Comparison of ENCODE assay signal across 1 cellular context in the genomic region with DNA sequence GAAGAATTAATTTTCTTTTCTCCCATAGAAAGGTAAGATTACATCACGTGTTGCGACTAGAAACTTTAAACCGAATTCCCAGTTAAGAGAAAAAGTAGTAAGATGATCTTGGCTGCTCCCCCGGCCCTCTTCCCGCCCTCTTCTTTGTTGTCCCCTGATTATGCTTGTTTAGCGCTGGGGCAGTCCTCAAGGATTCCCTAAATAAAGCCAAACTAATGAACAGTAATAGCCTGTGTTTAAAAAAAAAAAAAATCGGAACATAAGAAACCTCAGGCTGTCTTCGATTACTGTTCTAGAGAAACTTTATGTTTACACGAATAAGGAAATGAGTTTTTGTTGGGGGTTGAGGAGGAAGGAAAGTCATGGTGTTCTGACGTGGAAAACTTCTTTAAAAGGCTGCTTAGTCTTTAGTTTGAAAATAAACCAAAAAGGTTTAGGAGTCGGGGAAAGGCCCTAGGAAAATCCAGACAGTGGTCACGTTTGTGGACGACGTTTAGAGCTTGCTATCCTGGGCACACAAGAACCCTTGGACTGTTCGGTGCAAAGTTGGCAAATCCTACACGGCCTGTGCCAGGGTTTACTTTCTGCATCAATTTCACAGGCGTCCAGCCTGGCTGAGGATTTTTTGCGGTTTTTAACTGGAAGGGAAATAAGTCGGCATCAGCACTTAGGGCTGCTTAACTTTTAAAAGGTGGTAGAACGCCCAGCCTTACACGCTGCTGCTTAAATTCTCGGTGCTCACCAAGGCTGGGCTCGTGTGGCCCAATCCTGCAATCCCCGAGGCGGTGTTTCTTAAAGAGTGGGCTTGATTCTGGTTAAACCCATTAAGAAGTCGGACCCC.
TF ChIP-seq lines count a peak whose summit lies in the region.

No MANE protein-coding gene starts in this region.

TF ChIP-seq in HepG2, 621 proteins besides CTCF, POLR2A, EP300 and RAD21 (continued from another document):
- TF ChIP-seq, protein P1, sequence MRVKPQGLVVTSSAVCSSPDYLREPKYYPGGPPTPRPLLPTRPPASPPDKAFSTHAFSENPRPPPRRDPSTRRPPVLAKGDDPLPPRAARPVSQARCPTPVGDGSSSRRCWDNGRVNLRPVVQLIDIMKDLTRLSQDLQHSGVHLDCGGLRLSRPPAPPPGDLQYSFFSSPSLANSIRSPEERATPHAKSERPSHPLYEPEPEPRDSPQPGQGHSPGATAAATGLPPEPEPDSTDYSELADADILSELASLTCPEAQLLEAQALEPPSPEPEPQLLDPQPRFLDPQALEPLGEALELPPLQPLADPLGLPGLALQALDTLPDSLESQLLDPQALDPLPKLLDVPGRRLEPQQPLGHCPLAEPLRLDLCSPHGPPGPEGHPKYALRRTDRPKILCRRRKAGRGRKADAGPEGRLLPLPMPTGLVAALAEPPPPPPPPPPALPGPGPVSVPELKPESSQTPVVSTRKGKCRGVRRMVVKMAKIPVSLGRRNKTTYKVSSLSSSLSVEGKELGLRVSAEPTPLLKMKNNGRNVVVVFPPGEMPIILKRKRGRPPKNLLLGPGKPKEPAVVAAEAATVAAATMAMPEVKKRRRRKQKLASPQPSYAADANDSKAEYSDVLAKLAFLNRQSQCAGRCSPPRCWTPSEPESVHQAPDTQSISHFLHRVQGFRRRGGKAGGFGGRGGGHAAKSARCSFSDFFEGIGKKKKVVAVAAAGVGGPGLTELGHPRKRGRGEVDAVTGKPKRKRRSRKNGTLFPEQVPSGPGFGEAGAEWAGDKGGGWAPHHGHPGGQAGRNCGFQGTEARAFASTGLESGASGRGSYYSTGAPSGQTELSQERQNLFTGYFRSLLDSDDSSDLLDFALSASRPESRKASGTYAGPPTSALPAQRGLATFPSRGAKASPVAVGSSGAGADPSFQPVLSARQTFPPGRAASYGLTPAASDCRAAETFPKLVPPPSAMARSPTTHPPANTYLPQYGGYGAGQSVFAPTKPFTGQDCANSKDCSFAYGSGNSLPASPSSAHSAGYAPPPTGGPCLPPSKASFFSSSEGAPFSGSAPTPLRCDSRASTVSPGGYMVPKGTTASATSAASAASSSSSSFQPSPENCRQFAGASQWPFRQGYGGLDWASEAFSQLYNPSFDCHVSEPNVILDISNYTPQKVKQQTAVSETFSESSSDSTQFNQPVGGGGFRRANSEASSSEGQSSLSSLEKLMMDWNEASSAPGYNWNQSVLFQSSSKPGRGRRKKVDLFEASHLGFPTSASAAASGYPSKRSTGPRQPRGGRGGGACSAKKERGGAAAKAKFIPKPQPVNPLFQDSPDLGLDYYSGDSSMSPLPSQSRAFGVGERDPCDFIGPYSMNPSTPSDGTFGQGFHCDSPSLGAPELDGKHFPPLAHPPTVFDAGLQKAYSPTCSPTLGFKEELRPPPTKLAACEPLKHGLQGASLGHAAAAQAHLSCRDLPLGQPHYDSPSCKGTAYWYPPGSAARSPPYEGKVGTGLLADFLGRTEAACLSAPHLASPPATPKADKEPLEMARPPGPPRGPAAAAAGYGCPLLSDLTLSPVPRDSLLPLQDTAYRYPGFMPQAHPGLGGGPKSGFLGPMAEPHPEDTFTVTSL (CRISPR knock-in tag; IDR thresholded peaks at IDR 0.05; ENCODE audit: borderline replicate concordance) = peak; percentile 19; the same call in 1 of the 2 replicates
- TF ChIP-seq ZNF33B (CRISPR knock-in tag; IDR thresholded peaks at IDR 0.05) (no peak), MAFF (IDR thresholded peaks at IDR 0.05; ENCODE audit: low read depth, low read length) (peak; percentile 20; the same call in 1 of the 2 replicates), PRDM4 (CRISPR knock-in tag; IDR thresholded peaks at IDR 0.05; ENCODE audit: borderline replicate concordance) (no peak), HDAC1 (CRISPR knock-in tag; IDR thresholded peaks at IDR 0.05) (no peak), NFE2L1 (CRISPR knock-in tag; IDR thresholded peaks at IDR 0.05; ENCODE audit: borderline replicate concordance) (no peak), ZNF577 (CRISPR knock-in tag; IDR thresholded peaks at IDR 0.05; ENCODE audit: borderline replicate concordance, low read depth) (no peak), PRDM15 (CRISPR knock-in tag; IDR thresholded peaks at IDR 0.05) (peak; percentile 91), PHF8 (CRISPR knock-in tag; IDR thresholded peaks at IDR 0.05) (no peak), RXRB (CRISPR knock-in tag; IDR thresholded peaks at IDR 0.05; ENCODE audit: borderline replicate concordance) (no peak), ZNF121 (CRISPR knock-in tag; IDR thresholded peaks at IDR 0.05) (no peak), ZNF10 (CRISPR knock-in tag; IDR thresholded peaks at IDR 0.05; ENCODE audit: borderline replicate concordance, low read depth) (no peak), ZNF569 (CRISPR knock-in tag; IDR thresholded peaks at IDR 0.05; ENCODE audit: borderline replicate concordance) (no peak)
- TF ChIP-seq, protein P2, sequence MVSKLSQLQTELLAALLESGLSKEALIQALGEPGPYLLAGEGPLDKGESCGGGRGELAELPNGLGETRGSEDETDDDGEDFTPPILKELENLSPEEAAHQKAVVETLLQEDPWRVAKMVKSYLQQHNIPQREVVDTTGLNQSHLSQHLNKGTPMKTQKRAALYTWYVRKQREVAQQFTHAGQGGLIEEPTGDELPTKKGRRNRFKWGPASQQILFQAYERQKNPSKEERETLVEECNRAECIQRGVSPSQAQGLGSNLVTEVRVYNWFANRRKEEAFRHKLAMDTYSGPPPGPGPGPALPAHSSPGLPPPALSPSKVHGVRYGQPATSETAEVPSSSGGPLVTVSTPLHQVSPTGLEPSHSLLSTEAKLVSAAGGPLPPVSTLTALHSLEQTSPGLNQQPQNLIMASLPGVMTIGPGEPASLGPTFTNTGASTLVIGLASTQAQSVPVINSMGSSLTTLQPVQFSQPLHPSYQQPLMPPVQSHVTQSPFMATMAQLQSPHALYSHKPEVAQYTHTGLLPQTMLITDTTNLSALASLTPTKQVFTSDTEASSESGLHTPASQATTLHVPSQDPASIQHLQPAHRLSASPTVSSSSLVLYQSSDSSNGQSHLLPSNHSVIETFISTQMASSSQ (IDR thresholded peaks at IDR 0.05; ENCODE audit: low read depth) = no peak
- TF ChIP-seq, protein P2 (CRISPR knock-in tag; IDR thresholded peaks at IDR 0.05; ENCODE audit: borderline replicate concordance) = no peak
